Comparison of ENCODE assay signal across 13 cellular contexts in the genomic region with DNA sequence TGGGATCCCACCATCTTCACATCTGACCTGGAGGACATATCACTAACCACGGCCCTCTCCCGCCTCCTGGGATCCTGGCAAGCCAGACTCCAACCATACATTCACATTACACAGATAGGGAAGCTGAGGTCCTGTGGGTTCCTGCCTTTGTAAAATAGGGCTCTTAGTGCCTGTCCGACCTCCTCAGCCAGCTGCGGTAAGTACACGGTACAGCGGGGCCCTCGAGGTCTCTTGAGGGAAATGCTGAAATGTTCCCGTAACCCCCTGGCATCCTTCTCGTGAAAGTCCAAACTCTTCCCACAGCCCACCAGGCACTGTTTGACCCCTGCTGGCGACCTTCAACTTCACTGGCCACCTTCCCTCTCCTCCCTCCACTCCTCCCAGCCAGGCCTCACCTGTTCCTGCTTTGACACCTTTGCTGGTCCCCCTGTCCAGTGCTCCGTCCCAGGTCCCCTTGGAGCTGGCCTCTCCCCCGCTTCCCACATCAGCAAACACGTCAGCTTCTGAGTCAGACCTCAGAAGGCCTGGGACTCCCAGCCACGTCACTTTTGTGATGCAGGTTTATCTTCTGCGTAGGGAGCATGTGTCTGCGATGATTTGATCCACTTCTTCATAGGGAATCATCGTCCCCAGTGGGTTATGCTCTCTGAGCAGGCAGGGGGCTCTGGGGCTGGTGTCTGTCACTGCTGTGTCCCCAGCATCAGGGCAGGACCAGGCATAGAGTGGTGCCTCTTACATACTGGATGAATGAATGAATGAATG. TPM values are rescaled to one million over a fixed set of nuclear protein-coding genes. Genes with fewer than 3 reads are reported as not detected.
DNase-seq lines count a peak whose midpoint lies in the region; ATAC-seq, FAIRE-seq and TF ChIP-seq lines count a peak whose summit lies in the region.
"Had no signal": no experiment of that assay in that cellular context is flagged by ENCODE, and none has a peak within 500 bp of the region (broad histone marks: within the 10 kb centered on the region; RNA-seq: fewer than 3 reads in every experiment).

No MANE protein-coding gene starts in this region.

- H2BK15ac ChIP-seq in H1 (ENCODE audit: low read length): no peak overlapping the region

- no peak overlapping the region for H2BK5ac ChIP-seq in H1 (ENCODE audit: low read depth, low read length)

- WGBS in GM23248 (ENCODE audit: low coverage in 1 of 2, low lambda C conversion rate in 2 of 2, missing lambda C conversion rate in 2 of 2), 2 experiments: 36 to 42% methylated on average over 17 of the region's 17 CpGs
- WGBS in H1 (ENCODE audit: extremely low coverage in 1 of 2, insufficient coverage in 1 of 2, insufficient read length in 1 of 2, insufficient replicate concordance in 2 of 2, low coverage in 1 of 2, low lambda C conversion rate in 2 of 2, missing lambda C conversion rate in 1 of 2), 2 experiments: 85% methylated on average over 17 of the region's 17 CpGs; no CpG with 5 or more reads in 1 of the 2 experiments

- H3K4me1 Mint-ChIP-seq in stimulated activated effector memory CD8-positive, alpha-beta T cell treated with anti-CD3 and anti-CD28 coated beads, Interleukin-12 subunit alpha, Interleukin-12 subunit beta, amount 100 ng/mL, for 72 hours: peaks cover 8% of the 10 kb centered on the region

- H3K27me3 ChIP-seq in GM23248 (replicated peaks; ENCODE audit: insufficient read depth) (no peaks in the 10 kb centered on the region; the same call in 1 of the 2 replicates), H1 (replicated peaks in 1 of 4; ENCODE audit: control insufficient read depth in 3 of 4, extremely low read depth in 1 of 4, insufficient read depth in 3 of 4, low read length in 3 of 4) (no peaks in the 10 kb centered on the region), WERI-Rb-1 (ENCODE audit: insufficient read depth, low read depth, severe bottlenecking) (no peaks in the 10 kb centered on the region)
- H3K27me3 ChIP-seq: neutrophil had no signal

- no peak overlapping the region for H3K4ac ChIP-seq in H1 (replicated peaks; ENCODE audit: insufficient read length, low read depth, low read length)

- H4K8ac ChIP-seq in H1 (ENCODE audit: extremely low read depth, insufficient read depth, low read length): peak overlapping the region; percentile 36; the same call in 1 of the 2 replicates

- H3K14ac ChIP-seq in H1 (ENCODE audit: insufficient read length): no peak overlapping the region

- H2BK20ac ChIP-seq in H1 (ENCODE audit: low read length): no peak overlapping the region

- peak; percentile 19 for ATAC-seq in stimulated activated effector memory CD8-positive, alpha-beta T cell treated with anti-CD3 and anti-CD28 coated beads, Interleukin-12 subunit alpha, Interleukin-12 subunit beta, amount 100 ng/mL, for 72 hours
- ATAC-seq in HG03139 (IDR thresholded peaks at IDR 0.05; ENCODE audit: unreplicated experiment) (no peak), HG02623 (IDR thresholded peaks at IDR 0.05; ENCODE audit: unreplicated experiment) (no peak)

- no peak for TF ChIP-seq POLR2A in H1 (IDR thresholded peaks at IDR 0.05; ENCODE audit: control extremely low read depth in 1 of 2, low read depth in 2 of 2, low read length in 2 of 2)

- H2AK5ac ChIP-seq in H1 (ENCODE audit: low read depth, low read length): no peak overlapping the region

- DNase-seq in GM23248 (peak; percentile 84), NOMO-1 treated with dmso at 0.1 percent for 144 hours (lab: John Stamatoyannopoulos, UW; ENCODE audit: unreplicated experiment) (peak; percentile 39), H1 (ENCODE audit: low read depth in 1 of 2, low spot score in 2 of 2) (no peak), WERI-Rb-1 (no peak)
- no peak for DNase-seq in stimulated activated effector memory CD8-positive, alpha-beta T cell treated with anti-CD3 and anti-CD28 coated beads, Interleukin-12 subunit alpha, Interleukin-12 subunit beta, amount 100 ng/mL, for 72 hours (ENCODE audit: low spot score in 2 of 2)
- DNase-seq: activated CD4-positive, CD25-positive, alpha-beta regulatory T cell; DMS153; foreskin melanocyte; left cardiac atrium; NCI-H1930 had no signal

- H3K79me1 ChIP-seq in H1 (ENCODE audit: low read depth, low read length): no peaks in the 10 kb centered on the region

- H3K27ac ChIP-seq in GM23248 (no peak overlapping the region), H1 (ENCODE audit: low read depth, low read length) (no peak overlapping the region), WERI-Rb-1 (no peak overlapping the region)
- H3K27ac ChIP-seq: neutrophil had no signal

- POLR2A ChIA-PET in H1 (lab: Charles Lee; ENCODE audit: partially characterized antibody): interaction anchor here (0.7 kb wide), 1 partner anchor 18 kb away, joined by 3 read pairs; no protein-coding TSS in a partner anchor

- no peak overlapping the region for H2BK12ac ChIP-seq in H1 (ENCODE audit: low read depth, low read length)

- H4K5ac ChIP-seq in H1 (ENCODE audit: insufficient read length, low read depth, low read length): no peak overlapping the region

- no peaks in the 10 kb centered on the region for H3F3A ChIP-seq in GM23248 (ENCODE audit: insufficient read depth)

- in situ Hi-C loops in GM23248 (cut with MboI): no loop called here

- H3K9ac ChIP-seq in GM23248: no peak overlapping the region
- no peak overlapping the region for H3K9ac ChIP-seq in H1 (replicated peaks in 1 of 4; ENCODE audit: extremely low read depth in 1 of 4, low read depth in 3 of 4, low read length in 3 of 4)

- H3K9me3 ChIP-seq in GM23248 (ENCODE audit: low read depth): no peaks in the 10 kb centered on the region
- peaks cover 9 to 17% of the 10 kb centered on the region in 2 experiments; a peak in 3 of 4 replicates for H3K9me3 ChIP-seq in H1 (ENCODE audit: insufficient read depth in 2 of 2, low read depth in 1 of 2, low read length in 1 of 2)
- H3K9me3 ChIP-seq in WERI-Rb-1 (ENCODE audit: severe bottlenecking): peaks cover 8% of the 10 kb centered on the region
- H3K9me3 ChIP-seq: neutrophil had no signal

- no peak overlapping the region for H3K18ac ChIP-seq in H1 (ENCODE audit: extremely low read depth, low read length)

- H3K79me2 ChIP-seq in GM23248 (ENCODE audit: insufficient read depth) (no peaks in the 10 kb centered on the region), H1 (ENCODE audit: control insufficient read depth in 1 of 2, insufficient read depth in 2 of 2, low read length in 2 of 2) (no peaks in the 10 kb centered on the region)

- H3K4me2 ChIP-seq in GM23248 (ENCODE audit: unreplicated experiment): no peak overlapping the region
- no peak overlapping the region for H3K4me2 ChIP-seq in H1 (ENCODE audit: insufficient read depth in 1 of 2, low read depth in 2 of 2, low read length in 2 of 2)

- TF ChIP-seq CTCF in H1 (IDR thresholded peaks at IDR 0.05; ENCODE audit: control extremely low read depth in 1 of 3, insufficient read depth in 1 of 3, low read depth in 1 of 3, low read length in 3 of 3) (no peak), WERI-Rb-1 (IDR thresholded peaks at IDR 0.05; ENCODE audit: low read depth, low read length) (no peak)

- no peaks in the 10 kb centered on the region for H3K9me2 ChIP-seq in GM23248 (ENCODE audit: insufficient read depth)

- H3K27ac Mint-ChIP-seq in stimulated activated effector memory CD8-positive, alpha-beta T cell treated with anti-CD3 and anti-CD28 coated beads, Interleukin-12 subunit alpha, Interleukin-12 subunit beta, amount 100 ng/mL, for 72 hours: no peak overlapping the region

- FAIRE-seq in H1 (lab: Jason Lieb, UNC): no peak

- H2AFZ ChIP-seq in GM23248 (no peak overlapping the region), H1 (ENCODE audit: low read length) (no peak overlapping the region)

- H3K4me3 ChIP-seq in GM23248 (no peak overlapping the region), H1 (ENCODE audit: extremely low read depth in 1 of 4, insufficient read depth in 2 of 4, low read depth in 3 of 4, low read length in 4 of 4) (no peak overlapping the region), WERI-Rb-1 (ENCODE audit: low read depth, low read length) (no peak overlapping the region)

- CTCF ChIA-PET in H1 (lab: Charles Lee; ENCODE audit: partially characterized antibody): interaction anchor here (0.7 to 1.5 kb wide), 7 partner anchors 13 to 233 kb away, joined by 3 to 4 read pairs (median 3); no protein-coding TSS in a partner anchor

- no peak for TF ChIP-seq EP300 in H1 (IDR thresholded peaks at IDR 0.05; ENCODE audit: borderline replicate concordance in 1 of 2, low read depth in 2 of 2, low read length in 2 of 2)

- peaks cover 3% of the 10 kb centered on the region for H3K9me3 Mint-ChIP-seq in stimulated activated effector memory CD8-positive, alpha-beta T cell treated with anti-CD3 and anti-CD28 coated beads, Interleukin-12 subunit alpha, Interleukin-12 subunit beta, amount 100 ng/mL, for 72 hours

- TF ChIP-seq RAD21 in H1 (IDR thresholded peaks at IDR 0.05 in 1 of 2, conservative IDR thresholded peaks at IDR 0.05 in 1 of 2; ENCODE audit: low read depth in 2 of 2, low read length in 2 of 2): no peak

- H4K91ac ChIP-seq in H1 (replicated peaks; ENCODE audit: insufficient read length, low read length): no peak overlapping the region

- H3K56ac ChIP-seq in H1 (replicated peaks; ENCODE audit: insufficient read length, low read depth, low read length): no peak overlapping the region

- no peak overlapping the region for H3K4me3 Mint-ChIP-seq in stimulated activated effector memory CD8-positive, alpha-beta T cell treated with anti-CD3 and anti-CD28 coated beads, Interleukin-12 subunit alpha, Interleukin-12 subunit beta, amount 100 ng/mL, for 72 hours

- H2BK120ac ChIP-seq in H1 (replicated peaks; ENCODE audit: low read depth, low read length): no peak overlapping the region

- H4K20me1 ChIP-seq in GM23248 (ENCODE audit: insufficient read depth) (no peaks in the 10 kb centered on the region), H1 (replicated peaks in 1 of 2; ENCODE audit: control insufficient read depth in 1 of 2, insufficient read depth in 2 of 2, low read length in 2 of 2) (no peaks in the 10 kb centered on the region)

- no peaks in the 10 kb centered on the region for H3K36me3 Mint-ChIP-seq in stimulated activated effector memory CD8-positive, alpha-beta T cell treated with anti-CD3 and anti-CD28 coated beads, Interleukin-12 subunit alpha, Interleukin-12 subunit beta, amount 100 ng/mL, for 72 hours

- H3K23me2 ChIP-seq in H1 (ENCODE audit: low read depth, low read length): peaks cover 7% of the 10 kb centered on the region; the same call in 1 of the 2 replicates

- no peaks in the 10 kb centered on the region for H3K36me3 ChIP-seq in GM23248 (ENCODE audit: low read depth)
- H3K36me3 ChIP-seq in H1 (ENCODE audit: control insufficient read depth in 2 of 4, insufficient read depth in 4 of 4, low read length in 3 of 4): peaks cover 0 to 13% (median 0%) of the 10 kb centered on the region in 4 experiments; a peak in 1 of 8 replicates
- H3K36me3 ChIP-seq in WERI-Rb-1: peaks cover 3% of the 10 kb centered on the region
- H3K36me3 ChIP-seq: neutrophil had no signal

- H3K23ac ChIP-seq in H1 (ENCODE audit: insufficient read length): no peak overlapping the region

- H3K4me1 ChIP-seq in GM23248 (ENCODE audit: insufficient read depth) (peaks cover 14% of the 10 kb centered on the region; the same call in 1 of the 2 replicates), H1 (replicated peaks in 1 of 4; ENCODE audit: control insufficient read depth in 3 of 4, insufficient read depth in 4 of 4, low read length in 3 of 4) (no peaks in the 10 kb centered on the region)

RNA-seq across cellular contexts. Expression of a gene that starts 8.9 kb away (rescaled TPM):
- total RNA-seq in GM23248 (2014; rRNA removed; shearing (Covaris generic)): 0.11 TPM in 1 of 2 replicates, not detected in the other
- 0.13 and 0.16 TPM in 2 replicates for polyA plus RNA-seq in GM23248 (2016; fragmentation: Nextera tagmentation; extraction: Ambion mirVana)
- 7.0 and 7.8 TPM in 2 replicates for total RNA-seq in H1 (2021; fragmentation: NEBNext Ultra II Directional; extraction: Animal tissue kit (Norgen Biotek cat#: 25700))
- 2.8 and 5.6 TPM in 2 replicates for polyA plus RNA-seq in H1 (2011; rRNA removed)
- polyA plus RNA-seq in H1 (2011; cell fraction: cytosol; rRNA removed): 4.4 TPM
- 5.8 TPM for polyA plus RNA-seq in H1 (2011; cell fraction: nucleus; rRNA removed)
- 4.4 to 5.6 TPM (median 4.9 TPM) in 4 replicates for polyA plus RNA-seq in H1 (2012, experiment 1 of 2)
- 4.8 TPM for polyA plus RNA-seq in H1 (2012, experiment 2 of 2)
- 5.1 TPM for polyA plus RNA-seq in H1 (2013, experiment 1 of 2)
- 5.1 TPM for polyA plus RNA-seq in H1 (2013, experiment 2 of 2)
- 1.0 and 2.5 TPM in 2 replicates for polyA minus RNA-seq in H1 (2011; rRNA and poly(A)+ RNA removed)
- 2.9 TPM for polyA minus RNA-seq in H1 (2011; cell fraction: cytosol; rRNA and poly(A)+ RNA removed)
- polyA minus RNA-seq in H1 (2011; cell fraction: nucleus; rRNA and poly(A)+ RNA removed): 2.0 TPM

RNA-seq across cellular contexts. Expression of a gene that starts 9.8 kb away (rescaled TPM):
- total RNA-seq in GM23248 (2014; rRNA removed; shearing (Covaris generic)): 4.9 and 5.9 TPM in 2 replicates
- 2.6 TPM in 2 replicates for polyA plus RNA-seq in GM23248 (2016; fragmentation: Nextera tagmentation; extraction: Ambion mirVana)
- 21.3 and 22.3 TPM in 2 replicates for total RNA-seq in H1 (2021; fragmentation: NEBNext Ultra II Directional; extraction: Animal tissue kit (Norgen Biotek cat#: 25700))
- polyA plus RNA-seq in H1 (2011; rRNA removed): 20.2 and 20.8 TPM in 2 replicates
- 21.4 TPM for polyA plus RNA-seq in H1 (2011; cell fraction: cytosol; rRNA removed)
- 19.1 TPM for polyA plus RNA-seq in H1 (2011; cell fraction: nucleus; rRNA removed)
- 15.2 to 24.1 TPM (median 21.6 TPM) in 4 replicates for polyA plus RNA-seq in H1 (2012, experiment 1 of 2)
- polyA plus RNA-seq in H1 (2012, experiment 2 of 2): 22.4 TPM
- polyA plus RNA-seq in H1 (2013, experiment 1 of 2): 9.3 TPM
- polyA plus RNA-seq in H1 (2013, experiment 2 of 2): 9.8 TPM
- polyA minus RNA-seq in H1 (2011; rRNA and poly(A)+ RNA removed): 10.0 and 13.0 TPM in 2 replicates
- polyA minus RNA-seq in H1 (2011; cell fraction: cytosol; rRNA and poly(A)+ RNA removed): 20.5 TPM
- 7.2 TPM for polyA minus RNA-seq in H1 (2011; cell fraction: nucleus; rRNA and poly(A)+ RNA removed)

RNA-seq across cellular contexts. Expression of a gene that starts 28.5 kb away (rescaled TPM):
- total RNA-seq in GM23248 (2014; rRNA removed; shearing (Covaris generic)): 38.4 and 50.9 TPM in 2 replicates
- polyA plus RNA-seq in GM23248 (2016; fragmentation: Nextera tagmentation; extraction: Ambion mirVana) (45.0 and 45.2 TPM in 2 replicates), H1 (2011; rRNA removed) (52.9 and 78.1 TPM in 2 replicates)
- 33.0 and 35.8 TPM in 2 replicates for total RNA-seq in H1 (2021; fragmentation: NEBNext Ultra II Directional; extraction: Animal tissue kit (Norgen Biotek cat#: 25700))
- polyA plus RNA-seq in H1 (2011; cell fraction: cytosol; rRNA removed): 55.3 TPM
- polyA plus RNA-seq in H1 (2011; cell fraction: nucleus; rRNA removed): 45.8 TPM
- polyA plus RNA-seq in H1 (2012, experiment 1 of 2): 23.4 to 34.6 TPM (median 32.4 TPM) in 4 replicates
- 41.0 TPM for polyA plus RNA-seq in H1 (2012, experiment 2 of 2)
- polyA plus RNA-seq in H1 (2013, experiment 1 of 2): 40.9 TPM
- polyA plus RNA-seq in H1 (2013, experiment 2 of 2): 51.3 TPM
- 27.0 and 46.1 TPM in 2 replicates for polyA minus RNA-seq in H1 (2011; rRNA and poly(A)+ RNA removed)
- 16.2 TPM for polyA minus RNA-seq in H1 (2011; cell fraction: cytosol; rRNA and poly(A)+ RNA removed)
- 16.2 TPM for polyA minus RNA-seq in H1 (2011; cell fraction: nucleus; rRNA and poly(A)+ RNA removed)

Comparison
In these comparisons a context has a peak if more than half of its experiments do, and no peak if none do; other contexts are left out.
1. DNase-seq: peak in GM23248 (single experiment) and NOMO-1 treated with dmso at 0.1 percent for 144 hours (single experiment); none in H1 (0 of 2), stimulated activated effector memory CD8-positive, alpha-beta T cell treated with anti-CD3 and anti-CD28 coated beads, Interleukin-12 subunit alpha, Interleukin-12 subunit beta, amount 100 ng/mL, for 72 hours (0 of 2) and WERI-Rb-1 (single experiment).